8 cellular contexts compared by ENCODE assay signal in genomic region chr13:44197791-44198770, GRCh38.
A peak's percentile ranks its signal among the peaks of the same experiment; 100 is the strongest.
DNase-seq lines count a peak whose midpoint lies in the region; ATAC-seq and TF ChIP-seq lines count a peak whose summit lies in the region.

No MANE protein-coding gene starts in this region.

- TF ChIP-seq CTCF in left lung (IDR thresholded peaks at IDR 0.05), result no peak
- no peak for TF ChIP-seq CTCF in gastrocnemius medialis (IDR thresholded peaks at IDR 0.05 in 4 of 5, conservative IDR thresholded peaks at IDR 0.05 in 1 of 5)

- H3K4me3 ChIP-seq in left lung (no peak overlapping the region), gastrocnemius medialis (no peak overlapping the region)

- H3K36me3 ChIP-seq in left lung (no peaks in the 10 kb centered on the region), gastrocnemius medialis (no peaks in the 10 kb centered on the region)

- no peak for TF ChIP-seq POLR2A in gastrocnemius medialis (IDR thresholded peaks at IDR 0.05)

- in situ Hi-C loops in gastrocnemius medialis (cut with MboI; ENCODE audit: low sequenced_read_pairs in 4 of 4), result loop anchor here in 3 of 4 donors (10.0 to 25.0 kb wide), 2 partner anchors 237 to 239 kb away; no protein-coding TSS in a partner anchor

- intact Hi-C loops in left lung (cut with DNase I) (no loop called here), gastrocnemius medialis (cut with DNase I; ENCODE audit: low total_unique reads) (no loop called here)

- H3K9me3 ChIP-seq in left lung (no peaks in the 10 kb centered on the region), gastrocnemius medialis (no peaks in the 10 kb centered on the region)

- DNase-seq in OCI-M1 (lab: John Stamatoyannopoulos, UW), result peak; percentile 27
- no peak for DNase-seq in left lung
- no peak for DNase-seq in stimulated activated naive CD4-positive, alpha-beta T cell (lab: John Stamatoyannopoulos, UW)
- DNase-seq in C1 segment of cervical spinal cord (lab: John Stamatoyannopoulos, UW), result no peak
- DNase-seq in Ammon's horn (ENCODE audit: low spot score), result no peak
- DNase-seq in gastrocnemius medialis, result no peak

- peaks cover 6 to 12% of the 10 kb centered on the region in 2 donors for H3K4me1 ChIP-seq in left lung
- H3K4me1 ChIP-seq in gastrocnemius medialis, result peaks cover 17 to 22% of the 10 kb centered on the region in 2 donors

- H3K27ac ChIP-seq in left lung, result no peak overlapping the region
- H3K27ac ChIP-seq in gastrocnemius medialis, result no peak overlapping the region

- ATAC-seq in GM18867 (IDR thresholded peaks at IDR 0.05; ENCODE audit: unreplicated experiment) (peak; percentile 92), HG02623 (IDR thresholded peaks at IDR 0.05; ENCODE audit: unreplicated experiment) (peak; percentile 85), left lung (peak; percentile 16), gastrocnemius medialis (no peak)

- H3K27me3 ChIP-seq in left lung, result no peaks in the 10 kb centered on the region
- H3K27me3 ChIP-seq in gastrocnemius medialis, result no peaks in the 10 kb centered on the region

Comparison
In these comparisons a context has a peak if more than half of its experiments do, and no peak if none do; other contexts are left out.
1. ATAC-seq: peak in GM18867 (single experiment), HG02623 (single experiment) and left lung (single experiment); none in gastrocnemius medialis (0 of 2).